14 cellular contexts compared by ENCODE assay signal in the genomic region with DNA sequence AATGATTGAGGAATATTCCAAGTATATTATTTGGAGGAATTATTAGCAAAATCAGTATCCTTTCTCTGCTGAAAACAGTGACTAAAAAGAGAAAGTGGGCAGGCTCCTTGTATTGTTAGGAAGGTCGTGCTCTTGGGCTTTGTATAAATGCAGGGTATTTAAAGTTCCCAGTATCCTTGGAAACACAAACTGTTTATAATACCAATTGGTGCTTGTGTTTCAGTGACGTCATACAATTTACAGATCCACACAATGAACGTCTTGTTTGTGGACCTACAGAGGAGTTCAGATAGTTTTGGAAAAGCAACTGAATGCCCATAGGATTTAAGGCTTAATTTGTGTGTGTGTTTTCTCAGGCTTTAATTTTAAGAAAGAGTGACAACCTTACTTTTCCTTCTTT.
DNase-seq lines count a peak whose midpoint lies in the region; ATAC-seq and TF ChIP-seq lines count a peak whose summit lies in the region.
"Had no signal": no experiment of that assay in that cellular context is flagged by ENCODE, and none has a peak within 500 bp of the region (broad histone marks: within the 10 kb centered on the region; RNA-seq: fewer than 3 reads in every experiment).

No MANE protein-coding gene starts in this region.

- TF ChIP-seq CTCF in astrocyte of the spinal cord (IDR thresholded peaks at IDR 0.05; ENCODE audit: low read depth, low read length) (no peak), stomach (IDR thresholded peaks at IDR 0.05) (no peak)

- DNase-seq in astrocyte of the spinal cord (ENCODE audit: low read depth, low spot score) (peak; percentile 80), NCI-H226 (no peak), stomach (no peak)
- DNase-seq: activated CD8-positive, alpha-beta T cell treated with anti-CD3 and anti-CD28 coated beads for 36 hours; body of pancreas; hippocampal formation; NCI-H2029 treated with DMSO at 0.1 percent for 48 hours; ovary had no signal

- intact Hi-C loops in stomach (cut with DNase I; ENCODE audit: low total_unique reads) = no loop called here

- H3K9ac ChIP-seq in HUES64 (ENCODE audit: low read depth, low read length) = peak overlapping the region; percentile 22; the same call in 1 of the 2 replicates
- peak overlapping the region; percentile 63 for H3K9ac ChIP-seq in iPS-18a (ENCODE audit: low read length)

- ATAC-seq in GM19035 (IDR thresholded peaks at IDR 0.05; ENCODE audit: unreplicated experiment) (no peak), GM18520 (IDR thresholded peaks at IDR 0.05; ENCODE audit: unreplicated experiment) (no peak)
- ATAC-seq: activated CD8-positive, alpha-beta T cell treated with anti-CD3 and anti-CD28 coated beads for 36 hours; body of pancreas had no signal

- 0% methylated on average over 2 of the region's 3 CpGs for WGBS in HUES64
- WGBS in stomach, 5 donors = 6 to 23% (median 11%) methylated on average over 3 of the region's 3 CpGs

- H3K27ac ChIP-seq in ACC112 (ENCODE audit: low read depth, low read length) (peak overlapping the region; percentile 82), HUES64 (ENCODE audit: low read depth, low read length) (peak overlapping the region; percentile 22), iPS-18a (ENCODE audit: low read length) (peak overlapping the region; percentile 74), stomach (no peak overlapping the region)
- H3K27ac ChIP-seq: body of pancreas, ovary, SK-N-MC had no signal

- H3K36me3 ChIP-seq in ACC112 (ENCODE audit: insufficient read depth, low read length) (no peaks in the 10 kb centered on the region), HUES64 (ENCODE audit: insufficient read depth, low read length) (no peaks in the 10 kb centered on the region), iPS-18a (ENCODE audit: control insufficient read depth, low read depth, low read length) (no peaks in the 10 kb centered on the region), stomach (no peaks in the 10 kb centered on the region)
- H3K36me3 ChIP-seq: ovary had no signal

- no peaks in the 10 kb centered on the region for H3K27me3 ChIP-seq in ACC112 (ENCODE audit: insufficient read depth, low read length)
- no peaks in the 10 kb centered on the region for H3K27me3 ChIP-seq in HUES64 (ENCODE audit: insufficient read depth, low read length)
- H3K27me3 ChIP-seq in iPS-18a (ENCODE audit: control insufficient read depth, insufficient read depth, low read length) = no peaks in the 10 kb centered on the region
- no peaks in the 10 kb centered on the region for H3K27me3 ChIP-seq in stomach
- H3K27me3 ChIP-seq: body of pancreas, ovary had no signal

- H3K4me3 ChIP-seq in ACC112 (ENCODE audit: low read depth, low read length) (peak overlapping the region; percentile 15), HUES64 (ENCODE audit: low read length) (no peak overlapping the region), astrocyte of the spinal cord (ENCODE audit: low read depth, low read length) (no peak overlapping the region), iPS-18a (ENCODE audit: low read length) (no peak overlapping the region), stomach (no peak overlapping the region)
- H3K4me3 ChIP-seq: body of pancreas, ovary, SK-N-MC had no signal

- H3K4me1 ChIP-seq in ACC112 (ENCODE audit: control insufficient read depth, insufficient read depth, low read length, unreplicated experiment) (peaks cover 38% of the 10 kb centered on the region), HUES64 (ENCODE audit: insufficient read depth, low read length) (peaks cover 53% of the 10 kb centered on the region), iPS-18a (ENCODE audit: control insufficient read depth, low read depth, low read length) (peaks cover 51% of the 10 kb centered on the region), stomach (peaks cover 0 to 22% (median 9%) of the 10 kb centered on the region in 4 donors)

- in situ Hi-C loops in astrocyte of the spinal cord (cut with HindIII; ENCODE audit: low sequenced_read_pairs) = no loop called here

- H3K79me2 ChIP-seq in ACC112 (ENCODE audit: control insufficient read depth, insufficient read depth, low read length, unreplicated experiment) = peaks cover 51% of the 10 kb centered on the region

- TF ChIP-seq EP300 in stomach (IDR thresholded peaks at IDR 0.05) = no peak

- H2AFZ ChIP-seq in ACC112 (ENCODE audit: low read length, unreplicated experiment) = no peak overlapping the region

- TF ChIP-seq POLR2A in stomach (IDR thresholded peaks at IDR 0.05) = no peak

- H3K9me3 ChIP-seq in HUES64 (ENCODE audit: insufficient read depth, low read depth, low read length) = no peaks in the 10 kb centered on the region
- no peaks in the 10 kb centered on the region for H3K9me3 ChIP-seq in iPS-18a (ENCODE audit: control insufficient read depth, low read depth, low read length)
- no peaks in the 10 kb centered on the region for H3K9me3 ChIP-seq in stomach
- H3K9me3 ChIP-seq: body of pancreas, ovary had no signal

Comparison
In these comparisons a context has a peak if more than half of its experiments do, and no peak if none do; other contexts are left out.
1. H3K27ac ChIP-seq: peak in ACC112 (single experiment), HUES64 (single experiment) and iPS-18a (single experiment); none in stomach (0 of 5).